Comparison of ENCODE assay signal across 16 cellular contexts in the genomic region with DNA sequence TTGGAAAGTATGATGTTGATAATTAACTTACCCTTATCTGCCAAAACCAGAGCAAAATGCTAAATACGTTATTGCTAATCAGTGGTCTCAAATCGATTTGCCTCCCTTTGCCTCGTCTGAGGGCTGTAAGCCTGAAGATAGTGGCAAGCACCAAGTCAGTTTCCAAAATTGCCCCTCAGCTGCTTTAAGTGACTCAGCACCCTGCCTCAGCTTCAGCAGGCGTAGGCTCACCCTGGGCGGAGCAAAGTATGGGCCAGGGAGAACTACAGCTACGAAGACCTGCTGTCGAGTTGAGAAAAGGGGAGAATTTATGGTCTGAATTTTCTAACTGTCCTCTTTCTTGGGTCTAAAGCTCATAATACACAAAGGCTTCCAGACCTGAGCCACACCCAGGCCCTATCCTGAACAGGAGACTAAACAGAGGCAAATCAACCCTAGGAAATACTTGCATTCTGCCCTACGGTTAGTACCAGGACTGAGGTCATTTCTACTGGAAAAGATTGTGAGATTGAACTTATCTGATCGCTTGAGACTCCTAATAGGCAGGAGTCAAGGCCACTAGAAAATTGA. TPM values are rescaled to one million over a fixed set of nuclear protein-coding genes. Genes with fewer than 3 reads are reported as not detected.
DNase-seq lines count a peak whose midpoint lies in the region; ATAC-seq and TF ChIP-seq lines count a peak whose summit lies in the region.
"Had no signal": no experiment of that assay in that cellular context is flagged by ENCODE, and none has a peak within 500 bp of the region (broad histone marks: within the 10 kb centered on the region; RNA-seq: fewer than 3 reads in every experiment).

No MANE protein-coding gene starts in this region.

- peak; percentile 31; the same call in 2 of the 3 replicates for ATAC-seq in SK-N-SH treated with all-trans-retinoic acid at 6 μM for 48 hours
- peak; percentile 79 for ATAC-seq in Panc1
- no peak for ATAC-seq in GM21786 (IDR thresholded peaks at IDR 0.05; ENCODE audit: unreplicated experiment)
- ATAC-seq: sciatic nerve had no signal

- no peaks in the 10 kb centered on the region for H4K20me1 ChIP-seq in SK-N-SH (ENCODE audit: insufficient read depth)

- no TSS peak for BruUV-seq in Panc1 (replicated peaks; lab: Mats Ljungman, UMichigan)

- H3K9me3 ChIP-seq in SK-N-SH (no peaks in the 10 kb centered on the region), Panc1 (ENCODE audit: control insufficient read depth, insufficient read depth, low read depth, low read length) (no peaks in the 10 kb centered on the region)
- H3K9me3 ChIP-seq: heart right ventricle had no signal

- no peak overlapping the region for H2AFZ ChIP-seq in SK-N-SH (ENCODE audit: low read depth)

- H3K4me3 ChIP-seq in SK-N-SH (ENCODE audit: low read depth in 2 of 2, low read length in 1 of 2) (no peak overlapping the region), Panc1 (ENCODE audit: low read depth in 2 of 2, low read length in 2 of 2) (no peak overlapping the region), fibroblast of the aortic adventitia (ENCODE audit: low read depth, low read length) (no peak overlapping the region)
- H3K4me3 ChIP-seq: heart right ventricle had no signal

- DNase-seq in SK-N-SH (no peak), Panc1 (ENCODE audit: low read depth, low spot score) (no peak), fibroblast of the aortic adventitia (ENCODE audit: low read depth) (peak; percentile 47), renal cortical epithelial cell (ENCODE audit: low read depth) (peak; percentile 32), mucosa of gallbladder (ENCODE audit: low spot score) (no peak), dermis blood vessel endothelial cell (no peak)
- DNase-seq: activated CD4-positive, alpha-beta memory T cell treated with anti-CD3 and anti-CD28 coated beads, Interleukin-2, amount 10 ng/mL, durations not matched to agents 7 days and 5 days; activated naive CD8-positive, alpha-beta T cell treated with anti-CD3 and anti-CD28 coated beads, Interleukin-2, amount 10 ng/mL, durations not matched to agents 7 days and 5 days; DMS79; heart right ventricle; NCI-H1436; NCI-H774; substantia nigra had no signal

- intact Hi-C loops in Panc1 (cut with micrococcal nuclease; ENCODE audit: unreplicated experiment), result loop anchor here (5.0 kb wide), 1 partner anchor 462 kb away; no protein-coding TSS in a partner anchor

- TF ChIP-seq RAD21 in SK-N-SH (IDR thresholded peaks at IDR 0.05; ENCODE audit: low read length), result no peak

- TF ChIP-seq EP300 in SK-N-SH (IDR thresholded peaks at IDR 0.05; ENCODE audit: borderline replicate concordance in 1 of 2, low read depth in 1 of 2, low read length in 1 of 2), result no peak

- H3K27me3 ChIP-seq in SK-N-SH (ENCODE audit: insufficient read depth), result no peaks in the 10 kb centered on the region
- no peaks in the 10 kb centered on the region for H3K27me3 ChIP-seq in Panc1 (ENCODE audit: control insufficient read depth, insufficient read depth, low read length)
- H3K27me3 ChIP-seq: heart right ventricle had no signal

- in situ Hi-C loops in Panc1 (cut with HindIII; ENCODE audit: low pct_unique_long_range_greater_than_20kb, low sequenced_read_pairs), result no loop called here

- peaks cover 0 to 5% of the 10 kb centered on the region in 2 experiments; a peak in 2 of 4 replicates for H3K4me1 ChIP-seq in SK-N-SH (ENCODE audit: control insufficient read depth in 1 of 2, insufficient read depth in 2 of 2, low read depth in 1 of 2, low read length in 1 of 2)
- peaks cover 13% of the 10 kb centered on the region for H3K4me1 ChIP-seq in Panc1 (ENCODE audit: control insufficient read depth, insufficient read depth, low read length)

- H3K4me2 ChIP-seq in SK-N-SH, result no peak overlapping the region

- CTCF ChIA-PET in SK-N-SH (lab: Yijun Ruan, JAX) (interaction anchor here (4.3 kb wide), 1 partner anchor 11 kb away, joined by 24 read pairs; no protein-coding TSS in a partner anchor), Panc1 (lab: Charles Lee) (no interaction called here)

- no peak overlapping the region for H3K9ac ChIP-seq in SK-N-SH

- no peaks in the 10 kb centered on the region for H3K9me2 ChIP-seq in SK-N-SH

- 66% methylated on average over 9 of the region's 9 CpGs for WGBS in SK-N-SH (ENCODE audit: low lambda C conversion rate)

- POLR2A ChIA-PET in SK-N-SH (lab: Yijun Ruan, JAX), result no interaction called here
- POLR2A ChIA-PET in Panc1 (lab: Charles Lee), result interaction anchor here (0.6 kb wide), 1 partner anchor 26 kb away, joined by 8 read pairs; no protein-coding TSS in a partner anchor

- peaks cover 18 to 19% of the 10 kb centered on the region in 2 experiments for H3K36me3 ChIP-seq in SK-N-SH (replicated peaks in 1 of 2; ENCODE audit: control insufficient read depth in 1 of 2, insufficient read depth in 2 of 2, low read length in 1 of 2)
- H3K36me3 ChIP-seq in Panc1 (ENCODE audit: control insufficient read depth, insufficient read depth, low read length), result peaks cover 3% of the 10 kb centered on the region; the same call in 1 of the 2 replicates

- H3K79me2 ChIP-seq in SK-N-SH (ENCODE audit: insufficient read depth), result no peaks in the 10 kb centered on the region

- TF ChIP-seq CTCF in SK-N-SH (IDR thresholded peaks at IDR 0.05), result no peak
- TF ChIP-seq CTCF in Panc1 (IDR thresholded peaks at IDR 0.05), result no peak
- TF ChIP-seq CTCF in fibroblast of the aortic adventitia (IDR thresholded peaks at IDR 0.05; ENCODE audit: insufficient read depth, low read length), result no peak

- H3K27ac ChIP-seq in SK-N-SH (ENCODE audit: low read depth in 2 of 2, low read length in 1 of 2), result no peak overlapping the region
- peak overlapping the region; percentile 68 for H3K27ac ChIP-seq in Panc1 (ENCODE audit: low read length)
- H3K27ac ChIP-seq: heart right ventricle had no signal

- no peaks in the 10 kb centered on the region for H3F3A ChIP-seq in SK-N-SH (replicated peaks; ENCODE audit: insufficient read depth)

TF ChIP-seq in SK-N-SH treated with all-trans-retinoic acid at 6 μM for 48 hours, 23 proteins besides CTCF, POLR2A, EP300 and RAD21:
- TF ChIP-seq ZNF565 (CRISPR knock-in tag; conservative IDR thresholded peaks at IDR 0.05; ENCODE audit: low read depth) (no peak), PPARA (CRISPR knock-in tag; IDR thresholded peaks at IDR 0.05; ENCODE audit: borderline replicate concordance) (no peak), ZFP3 (CRISPR knock-in tag; IDR thresholded peaks at IDR 0.05) (no peak)
- TF ChIP-seq, protein P1, sequence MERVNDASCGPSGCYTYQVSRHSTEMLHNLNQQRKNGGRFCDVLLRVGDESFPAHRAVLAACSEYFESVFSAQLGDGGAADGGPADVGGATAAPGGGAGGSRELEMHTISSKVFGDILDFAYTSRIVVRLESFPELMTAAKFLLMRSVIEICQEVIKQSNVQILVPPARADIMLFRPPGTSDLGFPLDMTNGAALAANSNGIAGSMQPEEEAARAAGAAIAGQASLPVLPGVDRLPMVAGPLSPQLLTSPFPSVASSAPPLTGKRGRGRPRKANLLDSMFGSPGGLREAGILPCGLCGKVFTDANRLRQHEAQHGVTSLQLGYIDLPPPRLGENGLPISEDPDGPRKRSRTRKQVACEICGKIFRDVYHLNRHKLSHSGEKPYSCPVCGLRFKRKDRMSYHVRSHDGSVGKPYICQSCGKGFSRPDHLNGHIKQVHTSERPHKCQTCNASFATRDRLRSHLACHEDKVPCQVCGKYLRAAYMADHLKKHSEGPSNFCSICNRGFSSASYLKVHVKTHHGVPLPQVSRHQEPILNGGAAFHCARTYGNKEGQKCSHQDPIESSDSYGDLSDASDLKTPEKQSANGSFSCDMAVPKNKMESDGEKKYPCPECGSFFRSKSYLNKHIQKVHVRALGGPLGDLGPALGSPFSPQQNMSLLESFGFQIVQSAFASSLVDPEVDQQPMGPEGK (CRISPR knock-in tag; IDR thresholded peaks at IDR 0.05; ENCODE audit: borderline replicate concordance), result no peak

TF ChIP-seq in SK-N-SH, 30 proteins besides CTCF, POLR2A, EP300 and RAD21 (continues in another document):
- TF ChIP-seq NFIC (IDR thresholded peaks at IDR 0.05; ENCODE audit: borderline replicate concordance) (no peak), GATA2 (CRISPR knock-in tag; IDR thresholded peaks at IDR 0.05) (no peak), FOSL2 (IDR thresholded peaks at IDR 0.05; ENCODE audit: borderline replicate concordance, low read depth) (no peak), TAF1 (IDR thresholded peaks at IDR 0.05; ENCODE audit: borderline replicate concordance, low read depth, low read length) (no peak), TEAD4 (IDR thresholded peaks at IDR 0.05; ENCODE audit: borderline replicate concordance, insufficient read depth) (no peak), YY1 (IDR thresholded peaks at IDR 0.05; ENCODE audit: low read depth) (no peak), TCF12 (IDR thresholded peaks at IDR 0.05) (no peak), ELF1 (IDR thresholded peaks at IDR 0.05) (no peak), RFX5 (IDR thresholded peaks at IDR 0.05; ENCODE audit: low read length) (no peak), POLR2AphosphoS5 (IDR thresholded peaks at IDR 0.05; ENCODE audit: low read depth, low read length) (no peak)
- TF ChIP-seq, protein P2, sequence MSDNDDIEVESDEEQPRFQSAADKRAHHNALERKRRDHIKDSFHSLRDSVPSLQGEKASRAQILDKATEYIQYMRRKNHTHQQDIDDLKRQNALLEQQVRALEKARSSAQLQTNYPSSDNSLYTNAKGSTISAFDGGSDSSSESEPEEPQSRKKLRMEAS (IDR thresholded peaks at IDR 0.05; ENCODE audit: low read depth), result no peak
- TF ChIP-seq, protein P3, sequence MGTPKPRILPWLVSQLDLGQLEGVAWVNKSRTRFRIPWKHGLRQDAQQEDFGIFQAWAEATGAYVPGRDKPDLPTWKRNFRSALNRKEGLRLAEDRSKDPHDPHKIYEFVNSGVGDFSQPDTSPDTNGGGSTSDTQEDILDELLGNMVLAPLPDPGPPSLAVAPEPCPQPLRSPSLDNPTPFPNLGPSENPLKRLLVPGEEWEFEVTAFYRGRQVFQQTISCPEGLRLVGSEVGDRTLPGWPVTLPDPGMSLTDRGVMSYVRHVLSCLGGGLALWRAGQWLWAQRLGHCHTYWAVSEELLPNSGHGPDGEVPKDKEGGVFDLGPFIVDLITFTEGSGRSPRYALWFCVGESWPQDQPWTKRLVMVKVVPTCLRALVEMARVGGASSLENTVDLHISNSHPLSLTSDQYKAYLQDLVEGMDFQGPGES (IDR thresholded peaks at IDR 0.05; ENCODE audit: low read depth, low read length), result no peak

RNA-seq across cellular contexts. Expression of a gene that starts 59.7 kb away (rescaled TPM):
- 4.5 and 6.0 TPM in 2 replicates for polyA plus RNA-seq in SK-N-SH (2012; rRNA removed)
- 8.1 and 12.6 TPM in 2 replicates for polyA plus RNA-seq in SK-N-SH (2012; cell fraction: cytosol; rRNA removed)
- 3.7 and 9.7 TPM in 2 replicates for polyA plus RNA-seq in SK-N-SH (2012; cell fraction: nucleus; rRNA removed)
- 68.1 TPM for total RNA-seq in Panc1 (2021; ENCODE audit: unreplicated experiment)
- polyA plus RNA-seq in Panc1 (2012; ENCODE audit: insufficient read length), result 26.2 TPM
- 33.8 and 49.5 TPM in 2 replicates for total RNA-seq in fibroblast of the aortic adventitia (ENCODE audit: low replicate concordance)
- total RNA-seq in renal cortical epithelial cell, result 58.2 and 60.8 TPM in 2 replicates
- total RNA-seq in mucosa of gallbladder, result 45.8 TPM
- 34.0 and 37.0 TPM in 2 replicates for total RNA-seq in dermis blood vessel endothelial cell

Comparison
In these comparisons a context has a peak if more than half of its experiments do, and no peak if none do; other contexts are left out.
1. DNase-seq: peak in fibroblast of the aortic adventitia (single experiment) and renal cortical epithelial cell (single experiment); none in SK-N-SH (single experiment), Panc1 (single experiment), mucosa of gallbladder (single experiment) and dermis blood vessel endothelial cell (single experiment).